1 cellular context compared by ENCODE assay signal in genomic region chr15:40511472-40512133, GRCh38.
TF ChIP-seq lines count a peak whose summit lies in the region.

No MANE protein-coding gene starts in this region.

TF ChIP-seq in A549, 52 proteins besides CTCF, POLR2A, EP300 and RAD21 (continued from another document):
- TF ChIP-seq REST (IDR thresholded peaks at IDR 0.05), result no peak
- no peak for TF ChIP-seq HOXA7 (CRISPR knock-in tag; IDR thresholded peaks at IDR 0.05)
- no peak for TF ChIP-seq PBX3 (IDR thresholded peaks at IDR 0.05)
- no peak for TF ChIP-seq ZC3H11A (IDR thresholded peaks at IDR 0.05)
- peak; percentile 49; the same call in 1 of the 2 replicates for TF ChIP-seq E2F6 (IDR thresholded peaks at IDR 0.05; ENCODE audit: borderline replicate concordance, low read depth)
- no peak for TF ChIP-seq FOSL2 (IDR thresholded peaks at IDR 0.05)
- TF ChIP-seq FOSL2 (CRISPR knock-in tag; IDR thresholded peaks at IDR 0.05), result no peak
- TF ChIP-seq GATA3 (IDR thresholded peaks at IDR 0.05; ENCODE audit: borderline replicate concordance), result no peak
- no peak for TF ChIP-seq KDM1A (IDR thresholded peaks at IDR 0.05; ENCODE audit: low read depth)
- TF ChIP-seq RFX5 (IDR thresholded peaks at IDR 0.05), result no peak
- TF ChIP-seq JUN (IDR thresholded peaks at IDR 0.05), result no peak
TF ChIP-seq in A549: peak in this region for 3.
